2 cellular contexts compared by ENCODE assay signal in the genomic region with DNA sequence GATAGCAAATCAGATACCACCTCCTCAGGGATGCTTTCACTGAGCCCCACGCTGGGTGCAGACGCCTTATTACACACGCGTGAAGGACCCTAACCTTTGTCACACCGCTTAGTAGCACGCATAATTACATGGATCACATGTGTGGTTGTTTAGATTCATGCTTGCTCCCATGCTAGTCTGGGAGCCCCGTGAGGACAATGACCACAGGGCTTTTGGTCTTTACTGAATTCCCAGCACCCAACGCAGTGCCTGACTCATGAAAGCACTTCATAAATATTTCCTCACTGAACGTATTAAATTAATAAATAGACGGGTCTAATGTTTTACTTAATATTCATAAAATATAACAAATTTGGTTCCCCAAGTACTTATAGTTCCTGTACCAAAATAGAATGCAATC.
TF ChIP-seq lines count a peak whose summit lies in the region.

No MANE protein-coding gene starts in this region.

TF ChIP-seq in GM23338, 12 proteins besides CTCF, POLR2A, EP300 and RAD21:
- TF ChIP-seq, protein P1, sequence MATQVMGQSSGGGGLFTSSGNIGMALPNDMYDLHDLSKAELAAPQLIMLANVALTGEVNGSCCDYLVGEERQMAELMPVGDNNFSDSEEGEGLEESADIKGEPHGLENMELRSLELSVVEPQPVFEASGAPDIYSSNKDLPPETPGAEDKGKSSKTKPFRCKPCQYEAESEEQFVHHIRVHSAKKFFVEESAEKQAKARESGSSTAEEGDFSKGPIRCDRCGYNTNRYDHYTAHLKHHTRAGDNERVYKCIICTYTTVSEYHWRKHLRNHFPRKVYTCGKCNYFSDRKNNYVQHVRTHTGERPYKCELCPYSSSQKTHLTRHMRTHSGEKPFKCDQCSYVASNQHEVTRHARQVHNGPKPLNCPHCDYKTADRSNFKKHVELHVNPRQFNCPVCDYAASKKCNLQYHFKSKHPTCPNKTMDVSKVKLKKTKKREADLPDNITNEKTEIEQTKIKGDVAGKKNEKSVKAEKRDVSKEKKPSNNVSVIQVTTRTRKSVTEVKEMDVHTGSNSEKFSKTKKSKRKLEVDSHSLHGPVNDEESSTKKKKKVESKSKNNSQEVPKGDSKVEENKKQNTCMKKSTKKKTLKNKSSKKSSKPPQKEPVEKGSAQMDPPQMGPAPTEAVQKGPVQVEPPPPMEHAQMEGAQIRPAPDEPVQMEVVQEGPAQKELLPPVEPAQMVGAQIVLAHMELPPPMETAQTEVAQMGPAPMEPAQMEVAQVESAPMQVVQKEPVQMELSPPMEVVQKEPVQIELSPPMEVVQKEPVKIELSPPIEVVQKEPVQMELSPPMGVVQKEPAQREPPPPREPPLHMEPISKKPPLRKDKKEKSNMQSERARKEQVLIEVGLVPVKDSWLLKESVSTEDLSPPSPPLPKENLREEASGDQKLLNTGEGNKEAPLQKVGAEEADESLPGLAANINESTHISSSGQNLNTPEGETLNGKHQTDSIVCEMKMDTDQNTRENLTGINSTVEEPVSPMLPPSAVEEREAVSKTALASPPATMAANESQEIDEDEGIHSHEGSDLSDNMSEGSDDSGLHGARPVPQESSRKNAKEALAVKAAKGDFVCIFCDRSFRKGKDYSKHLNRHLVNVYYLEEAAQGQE (IDR thresholded peaks at IDR 0.05; ENCODE audit: unreplicated experiment): no peak
- TF ChIP-seq, protein P2, sequence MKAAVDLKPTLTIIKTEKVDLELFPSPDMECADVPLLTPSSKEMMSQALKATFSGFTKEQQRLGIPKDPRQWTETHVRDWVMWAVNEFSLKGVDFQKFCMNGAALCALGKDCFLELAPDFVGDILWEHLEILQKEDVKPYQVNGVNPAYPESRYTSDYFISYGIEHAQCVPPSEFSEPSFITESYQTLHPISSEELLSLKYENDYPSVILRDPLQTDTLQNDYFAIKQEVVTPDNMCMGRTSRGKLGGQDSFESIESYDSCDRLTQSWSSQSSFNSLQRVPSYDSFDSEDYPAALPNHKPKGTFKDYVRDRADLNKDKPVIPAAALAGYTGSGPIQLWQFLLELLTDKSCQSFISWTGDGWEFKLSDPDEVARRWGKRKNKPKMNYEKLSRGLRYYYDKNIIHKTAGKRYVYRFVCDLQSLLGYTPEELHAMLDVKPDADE (IDR thresholded peaks at IDR 0.05): no peak
- TF ChIP-seq CREB1 (CRISPR knock-in tag; IDR thresholded peaks at IDR 0.05; ENCODE audit: low read depth) (no peak), POLR2AphosphoS5 (IDR thresholded peaks at IDR 0.05; ENCODE audit: low read depth) (no peak), NANOG (IDR thresholded peaks at IDR 0.05; ENCODE audit: borderline replicate concordance) (no peak), ZNF331 (CRISPR knock-in tag; IDR thresholded peaks at IDR 0.05; ENCODE audit: low read depth) (no peak)

TF ChIP-seq in IMR-90, 13 proteins besides CTCF, POLR2A, EP300 and RAD21:
- TF ChIP-seq FOS (IDR thresholded peaks at IDR 0.05; ENCODE audit: low read depth, low read length): no peak
- TF ChIP-seq SMC3 (IDR thresholded peaks at IDR 0.05; ENCODE audit: low read depth, low read length): no peak
- TF ChIP-seq MXI1 (IDR thresholded peaks at IDR 0.05; ENCODE audit: borderline replicate concordance, low read depth, low read length): no peak
- TF ChIP-seq CEBPB (IDR thresholded peaks at IDR 0.05; ENCODE audit: low read depth, low read length): no peak
- no peak for TF ChIP-seq RCOR1 (IDR thresholded peaks at IDR 0.05; ENCODE audit: insufficient replicate concordance, low read length)
- no peak for TF ChIP-seq BHLHE40 (IDR thresholded peaks at IDR 0.05; ENCODE audit: low read depth, low read length)
- TF ChIP-seq, protein P3, sequence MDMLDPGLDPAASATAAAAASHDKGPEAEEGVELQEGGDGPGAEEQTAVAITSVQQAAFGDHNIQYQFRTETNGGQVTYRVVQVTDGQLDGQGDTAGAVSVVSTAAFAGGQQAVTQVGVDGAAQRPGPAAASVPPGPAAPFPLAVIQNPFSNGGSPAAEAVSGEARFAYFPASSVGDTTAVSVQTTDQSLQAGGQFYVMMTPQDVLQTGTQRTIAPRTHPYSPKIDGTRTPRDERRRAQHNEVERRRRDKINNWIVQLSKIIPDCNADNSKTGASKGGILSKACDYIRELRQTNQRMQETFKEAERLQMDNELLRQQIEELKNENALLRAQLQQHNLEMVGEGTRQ (IDR thresholded peaks at IDR 0.05; ENCODE audit: low read depth, low read length): no peak
- TF ChIP-seq NFE2L2 (IDR thresholded peaks at IDR 0.05; ENCODE audit: low read depth, low read length): no peak
- TF ChIP-seq, protein P4, sequence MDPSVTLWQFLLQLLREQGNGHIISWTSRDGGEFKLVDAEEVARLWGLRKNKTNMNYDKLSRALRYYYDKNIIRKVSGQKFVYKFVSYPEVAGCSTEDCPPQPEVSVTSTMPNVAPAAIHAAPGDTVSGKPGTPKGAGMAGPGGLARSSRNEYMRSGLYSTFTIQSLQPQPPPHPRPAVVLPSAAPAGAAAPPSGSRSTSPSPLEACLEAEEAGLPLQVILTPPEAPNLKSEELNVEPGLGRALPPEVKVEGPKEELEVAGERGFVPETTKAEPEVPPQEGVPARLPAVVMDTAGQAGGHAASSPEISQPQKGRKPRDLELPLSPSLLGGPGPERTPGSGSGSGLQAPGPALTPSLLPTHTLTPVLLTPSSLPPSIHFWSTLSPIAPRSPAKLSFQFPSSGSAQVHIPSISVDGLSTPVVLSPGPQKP (IDR thresholded peaks at IDR 0.05; ENCODE audit: borderline replicate concordance, low read depth, low read length): no peak
- no peak for TF ChIP-seq MAZ (IDR thresholded peaks at IDR 0.05; ENCODE audit: borderline replicate concordance, low read depth, low read length)
